In the genomic region with DNA sequence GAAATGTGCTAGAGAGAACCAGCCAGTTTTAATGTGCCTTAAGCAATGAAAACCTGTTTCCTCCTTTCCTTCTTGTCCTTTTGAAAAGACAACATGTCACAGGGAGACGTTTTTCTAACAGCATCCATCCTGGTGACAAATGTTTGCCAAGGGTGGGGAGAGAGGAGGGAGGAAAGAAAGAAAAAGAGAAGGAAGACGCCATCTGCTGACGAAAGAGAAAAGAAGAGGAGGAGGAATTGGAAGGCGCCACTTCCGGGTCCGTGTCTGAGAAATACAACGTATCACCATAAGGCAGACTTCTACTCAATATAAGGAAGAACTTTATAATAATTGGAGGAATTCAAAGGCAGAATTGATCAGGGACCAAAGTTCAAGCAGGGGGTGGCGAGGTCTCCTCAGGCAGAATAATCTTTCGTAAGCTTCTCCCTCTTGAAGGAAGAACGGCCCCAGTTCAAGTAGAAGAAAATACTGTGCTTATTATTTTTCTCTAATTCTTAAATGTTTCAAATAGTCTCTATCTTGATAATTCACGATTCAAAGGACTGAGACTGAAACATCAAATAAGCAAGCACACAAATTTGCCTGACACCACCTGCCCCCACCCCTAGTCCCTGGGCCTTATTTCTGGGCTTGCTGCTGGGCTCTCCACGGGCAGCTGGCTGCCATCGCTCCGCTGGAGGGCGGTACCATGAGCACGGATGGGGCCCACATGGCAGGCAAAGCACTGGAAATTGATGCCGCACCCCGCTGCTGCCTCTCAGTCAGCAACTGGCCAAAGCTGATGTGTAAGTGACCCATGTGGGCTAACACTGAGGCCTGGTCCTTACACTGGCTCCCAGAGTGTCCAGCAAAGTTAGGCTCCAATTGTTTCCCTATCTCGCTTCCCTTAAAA, we compare ENCODE assay signal across 8 cellular contexts.
DNase-seq lines count a peak whose midpoint lies in the region; ATAC-seq and TF ChIP-seq lines count a peak whose summit lies in the region.

No MANE protein-coding gene starts in this region.

- H3K27me3 Mint-ChIP-seq in activated CD8-positive, alpha-beta T cell treated with anti-CD3 and anti-CD28 coated beads, Interleukin-2, amount 10 ng/mL, durations not matched to agents 7 days and 5 days (ENCODE audit: low read depth), result no peaks in the 10 kb centered on the region
- peaks cover 1% of the 10 kb centered on the region for H3K27me3 Mint-ChIP-seq in endothelial cell (ENCODE audit: unreplicated experiment)

- H3K36me3 ChIP-seq in H7 (replicated peaks; ENCODE audit: control insufficient read depth, insufficient read depth, low read length), result no peaks in the 10 kb centered on the region
- no peaks in the 10 kb centered on the region for H3K36me3 ChIP-seq in mucosa of descending colon (ENCODE audit: low read depth)
- H3K36me3 ChIP-seq in testis (ENCODE audit: low read depth, missing control alignments), result no peaks in the 10 kb centered on the region

- H3K27ac ChIP-seq in testis, result peak overlapping the region; percentile 32 to 64

- WGBS in testis, 2 donors, result 32 to 46% methylated on average over 19 of the region's 19 CpGs

- POLR2A ChIA-PET in activated CD8-positive, alpha-beta T cell treated with anti-CD3 and anti-CD28 coated beads, Interleukin-2, amount 10 ng/mL, durations not matched to agents 7 days and 5 days (lab: Charles Lee), result interaction anchor here (1.0 to 1.6 kb wide), 2 partner anchors 20 to 47 kb away, joined by 4 read pairs; no protein-coding TSS in a partner anchor

- intact Hi-C loops in mucosa of descending colon (cut with DNase I, micrococcal nuclease) (no loop called here), testis (cut with DNase I; ENCODE audit: low total_unique reads) (no loop called here)

- H3K4me1 ChIP-seq in mucosa of descending colon (ENCODE audit: low read depth), result peaks cover 38% of the 10 kb centered on the region
- H3K4me1 ChIP-seq in testis, result peaks cover 40% of the 10 kb centered on the region

- H3K4me1 Mint-ChIP-seq in activated CD8-positive, alpha-beta T cell treated with anti-CD3 and anti-CD28 coated beads, Interleukin-2, amount 10 ng/mL, durations not matched to agents 7 days and 5 days (ENCODE audit: low read depth), result peaks cover 63% of the 10 kb centered on the region
- peaks cover 4% of the 10 kb centered on the region for H3K4me1 Mint-ChIP-seq in endothelial cell (ENCODE audit: unreplicated experiment)

- H3K36me3 Mint-ChIP-seq in activated CD8-positive, alpha-beta T cell treated with anti-CD3 and anti-CD28 coated beads, Interleukin-2, amount 10 ng/mL, durations not matched to agents 7 days and 5 days (ENCODE audit: low read depth), result peaks cover 21% of the 10 kb centered on the region
- H3K36me3 Mint-ChIP-seq in endothelial cell (ENCODE audit: low read depth, unreplicated experiment), result no peaks in the 10 kb centered on the region

- CTCF ChIA-PET in activated CD8-positive, alpha-beta T cell treated with anti-CD3 and anti-CD28 coated beads, Interleukin-2, amount 10 ng/mL, durations not matched to agents 7 days and 5 days (lab: Charles Lee), result interaction anchor here (0.6 to 4.8 kb wide), 30 partner anchors 9 to 136 kb away, joined by 3 to 55 read pairs (median 5); no protein-coding TSS in a partner anchor

- TF ChIP-seq POLR2A in testis (IDR thresholded peaks at IDR 0.05), result no peak

- H3K4me3 Mint-ChIP-seq in activated CD8-positive, alpha-beta T cell treated with anti-CD3 and anti-CD28 coated beads, Interleukin-2, amount 10 ng/mL, durations not matched to agents 7 days and 5 days, result peak overlapping the region; percentile 69
- H3K4me3 Mint-ChIP-seq in endothelial cell (ENCODE audit: unreplicated experiment), result no peak overlapping the region

- TF ChIP-seq CTCF in endothelial cell (IDR thresholded peaks at IDR 0.05; ENCODE audit: unreplicated experiment) (no peak), mucosa of descending colon (IDR thresholded peaks at IDR 0.05) (peak; percentile 25), testis (IDR thresholded peaks at IDR 0.05) (peak; percentile 18 to 47 (median 36))

- DNase-seq in G401 (ENCODE audit: low spot score) (peak; percentile 85), H7 (peak; percentile 77), NCI-H2227 treated with DMSO at 0.1 percent for 48 hours (lab: John Stamatoyannopoulos, UW) (peak; percentile 95), endothelial cell (ENCODE audit: low spot score) (peak; percentile 13), mucosa of descending colon (peak; percentile 71 to 88 (median 78)), testis (peak; percentile 84)
- DNase-seq in activated CD8-positive, alpha-beta T cell treated with anti-CD3 and anti-CD28 coated beads, Interleukin-2, amount 10 ng/mL, durations not matched to agents 7 days and 5 days, result peak; percentile 82

- H3K9me3 Mint-ChIP-seq in activated CD8-positive, alpha-beta T cell treated with anti-CD3 and anti-CD28 coated beads, Interleukin-2, amount 10 ng/mL, durations not matched to agents 7 days and 5 days (ENCODE audit: insufficient read depth), result peaks cover 8% of the 10 kb centered on the region
- no peaks in the 10 kb centered on the region for H3K9me3 Mint-ChIP-seq in endothelial cell (ENCODE audit: unreplicated experiment)

- H3K4me3 ChIP-seq in H7 (ENCODE audit: insufficient read depth, low read depth, low read length), result no peak overlapping the region
- no peak overlapping the region for H3K4me3 ChIP-seq in mucosa of descending colon
- H3K4me3 ChIP-seq in testis, result no peak overlapping the region

- no peaks in the 10 kb centered on the region for H3K9me3 ChIP-seq in mucosa of descending colon
- no peaks in the 10 kb centered on the region for H3K9me3 ChIP-seq in testis

- in situ Hi-C loops in G401 (cut with HindIII; ENCODE audit: low sequenced_read_pairs), result no loop called here

- peak; percentile 70 for ATAC-seq in activated CD8-positive, alpha-beta T cell treated with anti-CD3 and anti-CD28 coated beads, Interleukin-2, amount 10 ng/mL, durations not matched to agents 7 days and 5 days
- ATAC-seq in mucosa of descending colon, result peak; percentile 93
- ATAC-seq in HG03565 (IDR thresholded peaks at IDR 0.05; ENCODE audit: unreplicated experiment), result no peak

- peak overlapping the region; percentile 94 for H3K27ac Mint-ChIP-seq in activated CD8-positive, alpha-beta T cell treated with anti-CD3 and anti-CD28 coated beads, Interleukin-2, amount 10 ng/mL, durations not matched to agents 7 days and 5 days
- no peak overlapping the region for H3K27ac Mint-ChIP-seq in endothelial cell (ENCODE audit: unreplicated experiment)

- H3K27me3 ChIP-seq in H7 (ENCODE audit: control insufficient read depth, insufficient read depth, low read length) (no peaks in the 10 kb centered on the region), testis (no peaks in the 10 kb centered on the region)

Comparison
In these comparisons a context has a peak if more than half of its experiments do, and no peak if none do; other contexts are left out.
1. DNase-seq: peak in every context shown above with its lines; median percentile 95 in NCI-H2227 treated with DMSO at 0.1 percent for 48 hours; 85 in G401; 84 in testis; 82 in activated CD8-positive, alpha-beta T cell treated with anti-CD3 and anti-CD28 coated beads, Interleukin-2, amount 10 ng/mL, durations not matched to agents 7 days and 5 days; 78 in mucosa of descending colon; 77 in H7; 13 in endothelial cell.